ENCODE assay signal across 28 cellular contexts in genomic region chr4:161601011-161601410, GRCh38.
DNase-seq lines count a peak whose midpoint lies in the region; ATAC-seq, FAIRE-seq and TF ChIP-seq lines count a peak whose summit lies in the region.
"Had no signal": no experiment of that assay in that cellular context is flagged by ENCODE, and none has a peak within 500 bp of the region (broad histone marks: within the 10 kb centered on the region; RNA-seq: fewer than 3 reads in every experiment).

No MANE protein-coding gene starts in this region.

- no peak for TF ChIP-seq CTCF in D721Med (IDR thresholded peaks at IDR 0.05; ENCODE audit: insufficient read depth, missing control alignments)
- TF ChIP-seq CTCF in HCT116 (IDR thresholded peaks at IDR 0.05 in 2 of 3, conservative IDR thresholded peaks at IDR 0.05 in 1 of 3; ENCODE audit: borderline replicate concordance in 1 of 3, insufficient read depth in 1 of 3, low read depth in 2 of 3, low read length in 2 of 3) = no peak
- TF ChIP-seq CTCF in neural progenitor cell (IDR thresholded peaks at IDR 0.05) = no peak

- intact Hi-C loops in HCT116 (cut with micrococcal nuclease) = no loop called here

- no peaks in the 10 kb centered on the region for H3K4me1 Mint-ChIP-seq in neural progenitor cell
- H3K4me1 Mint-ChIP-seq in activated naive CD4-positive, alpha-beta T cell treated with anti-CD3 and anti-CD28 coated beads, Interleukin-2, amount 10 ng/mL, durations not matched to agents 7 days and 5 days = no peaks in the 10 kb centered on the region
- H3K4me1 Mint-ChIP-seq: B cell had no signal

- H3K4me3 ChIP-seq in HCT116 (replicated peaks in 1 of 2; ENCODE audit: low read depth in 1 of 2, low read length in 2 of 2) = no peak overlapping the region
- no peak overlapping the region for H3K4me3 ChIP-seq in neural progenitor cell
- H3K4me3 ChIP-seq: A549; BLaER1 treated with 17β-estradiol and CSF1 and Interleukin-3, amounts not matched to agents 10 nM and 100 nM; GM12878 had no signal

- no peak overlapping the region for H3K4me3 Mint-ChIP-seq in neural progenitor cell
- H3K4me3 Mint-ChIP-seq in activated naive CD4-positive, alpha-beta T cell treated with anti-CD3 and anti-CD28 coated beads, Interleukin-2, amount 10 ng/mL, durations not matched to agents 7 days and 5 days = no peak overlapping the region
- H3K4me3 Mint-ChIP-seq: B cell; CD4-positive, alpha-beta T cell; CD8-positive, alpha-beta T cell had no signal

- H4K20me1 ChIP-seq in HCT116 (ENCODE audit: insufficient read depth) = no peaks in the 10 kb centered on the region
- H4K20me1 ChIP-seq in neural progenitor cell (ENCODE audit: low read depth) = no peaks in the 10 kb centered on the region
- H4K20me1 ChIP-seq: BLaER1 treated with 17β-estradiol and CSF1 and Interleukin-3, amounts not matched to agents 10 nM and 100 nM had no signal

- H3K27me3 Mint-ChIP-seq in neural progenitor cell (ENCODE audit: insufficient read depth, low read depth) = peaks cover 2% of the 10 kb centered on the region
- no peaks in the 10 kb centered on the region for H3K27me3 Mint-ChIP-seq in activated naive CD4-positive, alpha-beta T cell treated with anti-CD3 and anti-CD28 coated beads, Interleukin-2, amount 10 ng/mL, durations not matched to agents 7 days and 5 days
- H3K27me3 Mint-ChIP-seq: B cell; CD4-positive, alpha-beta T cell had no signal

- CTCF ChIA-PET in HCT116 (lab: Charles Lee) = no interaction called here
- CTCF ChIA-PET in activated naive CD4-positive, alpha-beta T cell treated with anti-CD3 and anti-CD28 coated beads, Interleukin-2, amount 10 ng/mL, durations not matched to agents 7 days and 5 days (lab: Charles Lee) = no interaction called here

- H3K36me3 ChIP-seq in HCT116 (ENCODE audit: control insufficient read depth in 1 of 2, insufficient read depth in 2 of 2, low read length in 2 of 2) (no peaks in the 10 kb centered on the region), neural progenitor cell (no peaks in the 10 kb centered on the region)
- H3K36me3 ChIP-seq: BLaER1 treated with 17β-estradiol and CSF1 and Interleukin-3, amounts not matched to agents 10 nM and 100 nM had no signal

- H3K36me3 Mint-ChIP-seq in neural progenitor cell = no peaks in the 10 kb centered on the region
- H3K36me3 Mint-ChIP-seq in activated naive CD4-positive, alpha-beta T cell treated with anti-CD3 and anti-CD28 coated beads, Interleukin-2, amount 10 ng/mL, durations not matched to agents 7 days and 5 days = no peaks in the 10 kb centered on the region
- H3K36me3 Mint-ChIP-seq: CD8-positive, alpha-beta T cell had no signal

- no peaks in the 10 kb centered on the region for H3K9me3 Mint-ChIP-seq in neural progenitor cell
- peaks cover 10% of the 10 kb centered on the region for H3K9me3 Mint-ChIP-seq in activated naive CD4-positive, alpha-beta T cell treated with anti-CD3 and anti-CD28 coated beads, Interleukin-2, amount 10 ng/mL, durations not matched to agents 7 days and 5 days

- H3K27ac ChIP-seq in HCT116 (ENCODE audit: low read depth, low read length) (no peak overlapping the region), neural progenitor cell (no peak overlapping the region)
- H3K27ac ChIP-seq: 22Rv1; A549; BLaER1 treated with 17β-estradiol and CSF1 and Interleukin-3, amounts not matched to agents 10 nM and 100 nM; C4-2B had no signal

- peak; percentile 21 for FAIRE-seq in D721Med (lab: Jason Lieb, UNC)
- FAIRE-seq: A549, GM12878, GM12892, GM18507, GM19239 had no signal

- H3K9ac ChIP-seq in HCT116 (ENCODE audit: low read length) (no peak overlapping the region), neural progenitor cell (no peak overlapping the region)
- H3K9ac ChIP-seq: BLaER1 treated with 17β-estradiol and CSF1 and Interleukin-3, amounts not matched to agents 10 nM and 100 nM had no signal

- no peaks in the 10 kb centered on the region for H3K27me3 ChIP-seq in HCT116 (ENCODE audit: insufficient read depth, low read length)
- H3K27me3 ChIP-seq in neural progenitor cell = no peaks in the 10 kb centered on the region
- H3K27me3 ChIP-seq: BLaER1 treated with 17β-estradiol and CSF1 and Interleukin-3, amounts not matched to agents 10 nM and 100 nM had no signal

- H3K27ac Mint-ChIP-seq in neural progenitor cell = no peak overlapping the region
- no peak overlapping the region for H3K27ac Mint-ChIP-seq in activated naive CD4-positive, alpha-beta T cell treated with anti-CD3 and anti-CD28 coated beads, Interleukin-2, amount 10 ng/mL, durations not matched to agents 7 days and 5 days
- H3K27ac Mint-ChIP-seq: B cell; CD4-positive, alpha-beta T cell; CD8-positive, alpha-beta T cell had no signal

- H3K9me2 ChIP-seq in HCT116 (ENCODE audit: insufficient read depth) = no peaks in the 10 kb centered on the region

- RAD21 ChIA-PET in HCT116 (lab: Charles Lee; ENCODE audit: low non-redundant PET in 1 of 2, low total read pairs in 2 of 2, uncharacterized antibody in 2 of 2, unreplicated experiment in 2 of 2) = no interaction called here

- no peaks in the 10 kb centered on the region for H3K9me3 ChIP-seq in HCT116 (ENCODE audit: control insufficient read depth in 1 of 2, insufficient read depth in 1 of 2, low read depth in 1 of 2, low read length in 2 of 2)
- no peaks in the 10 kb centered on the region for H3K9me3 ChIP-seq in neural progenitor cell (ENCODE audit: low read depth)
- H3K9me3 ChIP-seq: A549; BLaER1 treated with 17β-estradiol and CSF1 and Interleukin-3, amounts not matched to agents 10 nM and 100 nM; Caco-2 had no signal

- no TSS peak for BruUV-seq in HCT116 (replicated peaks; lab: Mats Ljungman, UMichigan)

- H2AFZ ChIP-seq in HCT116 (ENCODE audit: low read depth, low read length, poor library complexity, severe bottlenecking) (peak overlapping the region; percentile 47), neural progenitor cell (replicated peaks) (peak overlapping the region; percentile 13)

- POLR2A ChIA-PET in HCT116 (lab: Charles Lee) = no interaction called here

- no peaks in the 10 kb centered on the region for H3F3A ChIP-seq in neural progenitor cell (ENCODE audit: low read depth)

- ATAC-seq in HCT116 = no peak
- ATAC-seq: A549; CD8-positive, alpha-beta T cell; GM12878 had no signal

- H3K79me2 ChIP-seq in HCT116 (ENCODE audit: insufficient read depth, low read length) = no peaks in the 10 kb centered on the region
- H3K79me2 ChIP-seq in neural progenitor cell (ENCODE audit: low read depth) = no peaks in the 10 kb centered on the region

- DNase-seq in D721Med (ENCODE audit: insufficient read length, low spot score) (no peak), HCT116 (ENCODE audit: low read depth, low spot score) (no peak), iPS-NIHi7 (ENCODE audit: extremely low spot score) (peak; percentile 11), neural progenitor cell (ENCODE audit: low spot score) (no peak), T-helper 9 cell (no peak), pons (ENCODE audit: low spot score) (no peak)
- no peak for DNase-seq in activated naive CD4-positive, alpha-beta T cell treated with anti-CD3 and anti-CD28 coated beads, Interleukin-2, amount 10 ng/mL, durations not matched to agents 7 days and 5 days
- DNase-seq: AML-193; Caco-2; Calu3; CD4-positive, alpha-beta T cell; CD8-positive, alpha-beta T cell; DMS 273 treated with DMSO at 0.1 percent for 48 hours; DMS153; DMS53; DMS79; DND-41; EL; GDM1 had no signal

- no peak for TF ChIP-seq RAD21 in HCT116 (IDR thresholded peaks at IDR 0.05; ENCODE audit: low read depth)

- TF ChIP-seq POLR2A in HCT116 (IDR thresholded peaks at IDR 0.05; ENCODE audit: borderline replicate concordance, extremely low read depth, insufficient read depth, insufficient read length) = no peak

- H3K4me2 ChIP-seq in HCT116 (ENCODE audit: low read length) (no peak overlapping the region), neural progenitor cell (no peak overlapping the region)
- H3K4me2 ChIP-seq: A549; BLaER1 treated with 17β-estradiol and CSF1 and Interleukin-3, amounts not matched to agents 10 nM and 100 nM had no signal

- H3K4me1 ChIP-seq in HCT116 (ENCODE audit: control insufficient read depth in 1 of 2, insufficient read depth in 2 of 2, low read length in 2 of 2) = no peaks in the 10 kb centered on the region
- H3K4me1 ChIP-seq in neural progenitor cell = no peaks in the 10 kb centered on the region
- H3K4me1 ChIP-seq: A549, Caco-2 had no signal

TF ChIP-seq in HCT116, 20 proteins besides CTCF, POLR2A, EP300 and RAD21 (continues in another document):
- no peak for TF ChIP-seq ZFX (IDR thresholded peaks at IDR 0.05)
- TF ChIP-seq ZNF274 (IDR thresholded peaks at IDR 0.05; ENCODE audit: low read depth, low read length) = no peak
- TF ChIP-seq EZH2 (IDR thresholded peaks at IDR 0.05) = no peak
- TF ChIP-seq SP1 (IDR thresholded peaks at IDR 0.05; ENCODE audit: low read depth) = no peak
- TF ChIP-seq JUND (IDR thresholded peaks at IDR 0.05) = no peak
- TF ChIP-seq ATF3 (IDR thresholded peaks at IDR 0.05) = no peak
- no peak for TF ChIP-seq ZBTB33 (IDR thresholded peaks at IDR 0.05; ENCODE audit: extremely low read depth, insufficient replicate concordance, low read length)
- no peak for TF ChIP-seq EGR1 (IDR thresholded peaks at IDR 0.05; ENCODE audit: low read depth)
- TF ChIP-seq CBX3 (IDR thresholded peaks at IDR 0.05; ENCODE audit: low read depth) = no peak
- TF ChIP-seq CEBPB (IDR thresholded peaks at IDR 0.05; ENCODE audit: low read depth) = no peak
